ENCODE assay signal across 8 cellular contexts in genomic region chr3:172562881-172563835, GRCh38. TPM values are rescaled to one million over a fixed set of nuclear protein-coding genes. Genes with fewer than 3 reads are reported as not detected.
DNase-seq lines count a peak whose midpoint lies in the region; ATAC-seq and TF ChIP-seq lines count a peak whose summit lies in the region.

No MANE protein-coding gene starts in this region.

- WGBS in right cardiac atrium, result 33% methylated on average over 8 of the region's 8 CpGs

- TF ChIP-seq CTCF in AG10803 (conservative IDR thresholded peaks at IDR 0.05; ENCODE audit: low read length), result no peak

- H3K4me3 Mint-ChIP-seq in activated naive CD4-positive, alpha-beta T cell treated with anti-CD3 and anti-CD28 coated beads, Interleukin-2, amount 10 ng/mL, durations not matched to agents 7 days and 5 days, result peak overlapping the region; percentile 47

- H3K36me3 Mint-ChIP-seq in activated naive CD4-positive, alpha-beta T cell treated with anti-CD3 and anti-CD28 coated beads, Interleukin-2, amount 10 ng/mL, durations not matched to agents 7 days and 5 days, result peaks cover 6% of the 10 kb centered on the region

- DNase-seq in AG10803 (ENCODE audit: low read depth), result peak; percentile 97
- peak; percentile 76 for DNase-seq in LHCN-M2 (ENCODE audit: low read depth)
- DNase-seq in activated naive CD4-positive, alpha-beta T cell treated with anti-CD3 and anti-CD28 coated beads, Interleukin-2, amount 10 ng/mL, durations not matched to agents 7 days and 5 days, result peak; percentile 29
- no peak for DNase-seq in right cardiac atrium
- DNase-seq in stimulated activated CD4-positive, alpha-beta T cell treated with anti-CD3 and anti-CD28 coated beads, Interleukin-4, amount 100 ng/mL, for 24 hours, result peak; percentile 55
- no peak for DNase-seq in effector CD4-positive, alpha-beta T cell
- DNase-seq in OCI-M2 (lab: John Stamatoyannopoulos, UW; ENCODE audit: unreplicated experiment), result no peak

- peak overlapping the region; percentile 4; the same call in 1 of the 2 replicates for H3K4me3 ChIP-seq in AG10803 (ENCODE audit: low read length)
- no peak overlapping the region for H3K4me3 ChIP-seq in right cardiac atrium (ENCODE audit: low read length)

- H3K4me1 Mint-ChIP-seq in activated naive CD4-positive, alpha-beta T cell treated with anti-CD3 and anti-CD28 coated beads, Interleukin-2, amount 10 ng/mL, durations not matched to agents 7 days and 5 days, result peaks cover 25% of the 10 kb centered on the region

- ATAC-seq in GM19452 (IDR thresholded peaks at IDR 0.05; ENCODE audit: unreplicated experiment) (peak; percentile 56), right cardiac atrium (peak; percentile 96)

- intact Hi-C loops in right cardiac atrium (cut with DNase I), result no loop called here

- no peaks in the 10 kb centered on the region for H3K27me3 Mint-ChIP-seq in activated naive CD4-positive, alpha-beta T cell treated with anti-CD3 and anti-CD28 coated beads, Interleukin-2, amount 10 ng/mL, durations not matched to agents 7 days and 5 days

- H3K27ac ChIP-seq in right cardiac atrium (ENCODE audit: low read length), result peak overlapping the region; percentile 52

- CTCF ChIA-PET in activated naive CD4-positive, alpha-beta T cell treated with anti-CD3 and anti-CD28 coated beads, Interleukin-2, amount 10 ng/mL, durations not matched to agents 7 days and 5 days (lab: Charles Lee), result interaction anchor here (1.0 to 2.2 kb wide), 7 partner anchors 16 to 50 kb away, joined by 3 to 10 read pairs (median 6); no protein-coding TSS in a partner anchor

- H3K9me3 Mint-ChIP-seq in activated naive CD4-positive, alpha-beta T cell treated with anti-CD3 and anti-CD28 coated beads, Interleukin-2, amount 10 ng/mL, durations not matched to agents 7 days and 5 days, result peaks cover 13% of the 10 kb centered on the region

- H3K27me3 ChIP-seq in right cardiac atrium (ENCODE audit: control insufficient read depth, insufficient read depth), result no peaks in the 10 kb centered on the region

- H3K27ac Mint-ChIP-seq in activated naive CD4-positive, alpha-beta T cell treated with anti-CD3 and anti-CD28 coated beads, Interleukin-2, amount 10 ng/mL, durations not matched to agents 7 days and 5 days, result peak overlapping the region; percentile 77

- no peaks in the 10 kb centered on the region for H3K9me3 ChIP-seq in right cardiac atrium (ENCODE audit: control insufficient read depth, low read length)

- H3K4me1 ChIP-seq in right cardiac atrium (ENCODE audit: control insufficient read depth, insufficient read depth, low read length), result no peaks in the 10 kb centered on the region

RNA-seq across cellular contexts. Expression of gene TNFSF10, which starts 39.9 kb away (rescaled TPM):
- total RNA-seq in LHCN-M2 (2014; rRNA removed), result not detected in 2 replicates
- polyA plus RNA-seq in LHCN-M2 (2012), result not detected
- total RNA-seq in right cardiac atrium, result 10 to 100 TPM in 3 of 4 donors, 1 to 10 TPM in 1; 9.6 to 23.0 (median 13.3) TPM
- polyA plus RNA-seq in right cardiac atrium, result 21.2 TPM

Comparison
In these comparisons a context has a peak if more than half of its experiments do, and no peak if none do; other contexts are left out.
1. DNase-seq: peak in AG10803 (single experiment), LHCN-M2 (single experiment), activated naive CD4-positive, alpha-beta T cell treated with anti-CD3 and anti-CD28 coated beads, Interleukin-2, amount 10 ng/mL, durations not matched to agents 7 days and 5 days (single experiment) and stimulated activated CD4-positive, alpha-beta T cell treated with anti-CD3 and anti-CD28 coated beads, Interleukin-4, amount 100 ng/mL, for 24 hours (single experiment); none in right cardiac atrium (0 of 3), effector CD4-positive, alpha-beta T cell (single experiment) and OCI-M2 (single experiment).
2. RNA of gene TNFSF10, which starts 39.9 kb away (total RNA-seq): 9.6 to 23.0 TPM in right cardiac atrium; not detected in LHCN-M2; every median in the first group is over 10 times any median in the second.